16 cellular contexts compared by ENCODE assay signal in genomic region chr9:104758974-104759373, GRCh38. TPM values are rescaled to one million over a fixed set of nuclear protein-coding genes. Genes with fewer than 3 reads are reported as not detected.
DNase-seq lines count a peak whose midpoint lies in the region; ATAC-seq lines count a peak whose summit lies in the region.
"Had no signal": no experiment of that assay in that cellular context is flagged by ENCODE, and none has a peak within 500 bp of the region (broad histone marks: within the 10 kb centered on the region; RNA-seq: fewer than 3 reads in every experiment).

No MANE protein-coding gene starts in this region.

- H3K4me3 Mint-ChIP-seq in activated naive CD8-positive, alpha-beta T cell treated with anti-CD3 and anti-CD28 coated beads for 36 hours, result no peak overlapping the region
- H3K4me3 Mint-ChIP-seq in activated CD4-positive, alpha-beta memory T cell treated with anti-CD3 and anti-CD28 coated beads for 36 hours, result no peak overlapping the region
- no peak overlapping the region for H3K4me3 Mint-ChIP-seq in activated CD4-positive, alpha-beta T cell treated with anti-CD3 and anti-CD28 coated beads for 36 hours
- H3K4me3 Mint-ChIP-seq: activated CD4-positive, alpha-beta T cell treated with anti-CD3 and anti-CD28 coated beads, Interleukin-2, amount 10 ng/mL, durations not matched to agents 24 days and 14 days; activated T-cell treated with anti-CD3 and anti-CD28 coated beads, Interleukin-2, amount 50 U/mL, for 4 hours; CD4-positive, CD25-positive, alpha-beta regulatory T cell; T-helper 2 cell treated with Interferon-gamma antibody and Interleukin-4, amounts not matched to agents 5 μg/mL and 100 μg/mL, for 36 hours had no signal

- H3K4me1 Mint-ChIP-seq in activated naive CD8-positive, alpha-beta T cell treated with anti-CD3 and anti-CD28 coated beads for 36 hours, result peaks cover 4% of the 10 kb centered on the region
- H3K4me1 Mint-ChIP-seq in activated CD4-positive, alpha-beta memory T cell treated with anti-CD3 and anti-CD28 coated beads for 36 hours (ENCODE audit: low read depth), result peaks cover 6% of the 10 kb centered on the region
- H3K4me1 Mint-ChIP-seq in activated CD4-positive, alpha-beta T cell treated with anti-CD3 and anti-CD28 coated beads for 36 hours, result peaks cover 4% of the 10 kb centered on the region

- POLR2A ChIA-PET in activated CD4-positive, alpha-beta memory T cell treated with anti-CD3 and anti-CD28 coated beads for 36 hours (lab: Charles Lee), result no interaction called here
- POLR2A ChIA-PET in activated CD4-positive, alpha-beta T cell treated with anti-CD3 and anti-CD28 coated beads for 36 hours (lab: Charles Lee), result no interaction called here

- ATAC-seq in GM18511 (IDR thresholded peaks at IDR 0.05; ENCODE audit: unreplicated experiment) (peak; percentile 39), HG02885 (IDR thresholded peaks at IDR 0.05; ENCODE audit: poor library complexity, unreplicated experiment) (peak; percentile 34)
- no peak for ATAC-seq in activated CD4-positive, alpha-beta T cell treated with anti-CD3 and anti-CD28 coated beads for 36 hours
- ATAC-seq: activated T-cell treated with anti-CD3 and anti-CD28 coated beads, Interleukin-2, amount 50 U/mL, for 4 hours had no signal

- peak; percentile 71 for DNase-seq in NCI-H69 (lab: John Stamatoyannopoulos, UW)
- DNase-seq in myocyte (ENCODE audit: low read depth), result peak; percentile 86
- DNase-seq in activated naive CD8-positive, alpha-beta T cell treated with anti-CD3 and anti-CD28 coated beads for 36 hours, result no peak
- no peak for DNase-seq in activated CD4-positive, alpha-beta memory T cell treated with anti-CD3 and anti-CD28 coated beads for 36 hours
- no peak for DNase-seq in activated CD4-positive, alpha-beta T cell treated with anti-CD3 and anti-CD28 coated beads for 36 hours
- DNase-seq in stimulated activated CD4-positive, alpha-beta T cell treated with anti-CD3 and anti-CD28 coated beads, Interleukin-1b, Interleukin-23, amount 100 ng/mL, for 48 hours, result no peak
- DNase-seq: activated CD4-positive, alpha-beta T cell treated with anti-CD3 and anti-CD28 coated beads, Interleukin-2, amount 10 ng/mL, durations not matched to agents 24 days and 14 days; activated T-cell treated with anti-CD3 and anti-CD28 coated beads, Interleukin-2, amount 50 U/mL, for 4 hours; adrenal gland; CD4-positive, CD25-positive, alpha-beta regulatory T cell; Kasumi-1; mesenchymal stem cell; nucleus accumbens had no signal

- CTCF ChIA-PET in activated CD4-positive, alpha-beta memory T cell treated with anti-CD3 and anti-CD28 coated beads for 36 hours (lab: Charles Lee), result no interaction called here
- CTCF ChIA-PET in activated CD4-positive, alpha-beta T cell treated with anti-CD3 and anti-CD28 coated beads for 36 hours (lab: Charles Lee), result no interaction called here

- H3K36me3 Mint-ChIP-seq in activated naive CD8-positive, alpha-beta T cell treated with anti-CD3 and anti-CD28 coated beads for 36 hours, result no peaks in the 10 kb centered on the region
- peaks cover 4% of the 10 kb centered on the region for H3K36me3 Mint-ChIP-seq in activated CD4-positive, alpha-beta memory T cell treated with anti-CD3 and anti-CD28 coated beads for 36 hours
- peaks cover 1% of the 10 kb centered on the region for H3K36me3 Mint-ChIP-seq in activated CD4-positive, alpha-beta T cell treated with anti-CD3 and anti-CD28 coated beads for 36 hours (ENCODE audit: low read depth)

- intact Hi-C loops in activated CD4-positive, alpha-beta memory T cell treated with anti-CD3 and anti-CD28 coated beads for 36 hours (cut with micrococcal nuclease), result no loop called here
- intact Hi-C loops in activated CD4-positive, alpha-beta T cell treated with anti-CD3 and anti-CD28 coated beads for 36 hours (cut with DNase I, micrococcal nuclease), result no loop called here

- no peak overlapping the region for H3K27ac Mint-ChIP-seq in activated naive CD8-positive, alpha-beta T cell treated with anti-CD3 and anti-CD28 coated beads for 36 hours
- no peak overlapping the region for H3K27ac Mint-ChIP-seq in activated CD4-positive, alpha-beta memory T cell treated with anti-CD3 and anti-CD28 coated beads for 36 hours
- H3K27ac Mint-ChIP-seq in activated CD4-positive, alpha-beta T cell treated with anti-CD3 and anti-CD28 coated beads for 36 hours, result no peak overlapping the region
- H3K27ac Mint-ChIP-seq: activated CD4-positive, alpha-beta T cell treated with anti-CD3 and anti-CD28 coated beads, Interleukin-2, amount 10 ng/mL, durations not matched to agents 24 days and 14 days; T-helper 2 cell treated with Interferon-gamma antibody and Interleukin-4, amounts not matched to agents 5 μg/mL and 100 μg/mL, for 36 hours had no signal

- H3K9me3 Mint-ChIP-seq in activated naive CD8-positive, alpha-beta T cell treated with anti-CD3 and anti-CD28 coated beads for 36 hours, result no peaks in the 10 kb centered on the region
- no peaks in the 10 kb centered on the region for H3K9me3 Mint-ChIP-seq in activated CD4-positive, alpha-beta memory T cell treated with anti-CD3 and anti-CD28 coated beads for 36 hours
- H3K9me3 Mint-ChIP-seq in activated CD4-positive, alpha-beta T cell treated with anti-CD3 and anti-CD28 coated beads for 36 hours (ENCODE audit: low read depth), result no peaks in the 10 kb centered on the region
- H3K9me3 Mint-ChIP-seq: activated CD4-positive, alpha-beta T cell treated with anti-CD3 and anti-CD28 coated beads, Interleukin-2, amount 10 ng/mL, durations not matched to agents 24 days and 14 days; activated T-cell treated with anti-CD3 and anti-CD28 coated beads, Interleukin-2, amount 50 U/mL, for 4 hours; T-helper 2 cell treated with Interferon-gamma antibody and Interleukin-4, amounts not matched to agents 5 μg/mL and 100 μg/mL, for 36 hours had no signal

- peaks cover 5% of the 10 kb centered on the region for H3K27me3 Mint-ChIP-seq in activated naive CD8-positive, alpha-beta T cell treated with anti-CD3 and anti-CD28 coated beads for 36 hours
- no peaks in the 10 kb centered on the region for H3K27me3 Mint-ChIP-seq in activated CD4-positive, alpha-beta memory T cell treated with anti-CD3 and anti-CD28 coated beads for 36 hours
- no peaks in the 10 kb centered on the region for H3K27me3 Mint-ChIP-seq in activated CD4-positive, alpha-beta T cell treated with anti-CD3 and anti-CD28 coated beads for 36 hours
- H3K27me3 Mint-ChIP-seq: activated CD4-positive, alpha-beta T cell treated with anti-CD3 and anti-CD28 coated beads, Interleukin-2, amount 10 ng/mL, durations not matched to agents 24 days and 14 days had no signal

RNA-seq across cellular contexts. Expression of gene NIPSNAP3B, which starts 5.0 kb away (rescaled TPM):
- total RNA-seq in myocyte, result 1.4 and 2.3 TPM in 2 replicates
- 2.0 TPM for polyA plus RNA-seq in myocyte (2012)
- under 1 TPM; 0.23 to 0.88 TPM for total RNA-seq in activated naive CD8-positive, alpha-beta T cell treated with anti-CD3 and anti-CD28 coated beads for 36 hours
- under 1 TPM; 0.33 to 0.58 TPM for total RNA-seq in activated CD4-positive, alpha-beta memory T cell treated with anti-CD3 and anti-CD28 coated beads for 36 hours
- total RNA-seq in activated CD4-positive, alpha-beta T cell treated with anti-CD3 and anti-CD28 coated beads for 36 hours, result under 1 TPM; 0.85 to 0.90 TPM

RNA-seq across cellular contexts. Expression of gene NIPSNAP3A, which starts 11.5 kb away (rescaled TPM):
- total RNA-seq in myocyte, result 41.7 and 44.8 TPM in 2 replicates
- polyA plus RNA-seq in myocyte (2012), result 30.6 TPM
- total RNA-seq in activated naive CD8-positive, alpha-beta T cell treated with anti-CD3 and anti-CD28 coated beads for 36 hours, result 10 to 100 TPM; 11.2 to 11.3 TPM
- total RNA-seq in activated CD4-positive, alpha-beta memory T cell treated with anti-CD3 and anti-CD28 coated beads for 36 hours, result 10 to 100 TPM; 11.1 to 12.5 TPM
- total RNA-seq in activated CD4-positive, alpha-beta T cell treated with anti-CD3 and anti-CD28 coated beads for 36 hours, result 10 to 100 TPM in 1 of 2 experiments, 1 to 10 TPM in 1; 7.2 to 11.7 TPM

Comparison
In these comparisons a context has a peak if more than half of its experiments do, and no peak if none do; other contexts are left out.
1. DNase-seq: peak in NCI-H69 (single experiment) and myocyte (single experiment); none in activated naive CD8-positive, alpha-beta T cell treated with anti-CD3 and anti-CD28 coated beads for 36 hours (single experiment), activated CD4-positive, alpha-beta memory T cell treated with anti-CD3 and anti-CD28 coated beads for 36 hours (single experiment), activated CD4-positive, alpha-beta T cell treated with anti-CD3 and anti-CD28 coated beads for 36 hours (single experiment) and stimulated activated CD4-positive, alpha-beta T cell treated with anti-CD3 and anti-CD28 coated beads, Interleukin-1b, Interleukin-23, amount 100 ng/mL, for 48 hours (single experiment).